In the genomic region with DNA sequence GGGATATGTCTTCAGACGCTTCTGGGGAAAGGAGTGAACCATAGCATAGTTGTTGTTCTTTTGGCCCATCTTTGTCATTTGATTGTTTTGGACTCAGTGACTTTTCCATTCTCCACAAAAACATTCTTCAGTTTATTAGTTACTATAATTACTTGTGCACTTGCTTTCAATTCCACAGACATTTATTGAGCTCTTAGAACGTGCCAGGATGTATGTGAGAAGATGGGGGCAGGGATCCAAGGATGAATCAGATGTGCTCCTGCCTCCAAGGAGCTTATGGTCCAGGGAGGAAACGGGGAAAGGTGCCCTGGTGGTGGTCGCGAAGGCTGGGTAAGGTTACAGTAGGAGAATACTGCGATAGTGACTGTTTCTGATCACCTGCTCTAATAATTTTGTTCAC, we compare ENCODE assay signal across 23 cellular contexts. TPM values are rescaled to one million over a fixed set of nuclear protein-coding genes. Genes with fewer than 3 reads are reported as not detected.
"Had no signal": no experiment of that assay in that cellular context is flagged by ENCODE, and none has a peak within 500 bp of the region (broad histone marks: within the 10 kb centered on the region; RNA-seq: fewer than 3 reads in every experiment).

No MANE protein-coding gene starts in this region.

- DNase-seq: IMR-90, Karpas-422, KG1, MG63, NCI-H1092, NCI-H1105 treated with DMSO at 0.1 percent for 48 hours, NCI-H1417 treated with DMSO at 0.1 percent for 48 hours, NCI-H187, NCI-H2029, NCI-H2081 treated with DMSO at 0.1 percent for 48 hours, NCI-H2171, NCI-H226, NCI-H446, NCI-H510A, NCI-H524 treated with DMSO at 0.1 percent for 48 hours, NCI-H69, NCI-H774, RPMI8226, SHP77, SK-N-SH, SW 1271 had no signal

- H3K4me3 ChIP-seq: MG63 had no signal

- H3K36me3 ChIP-seq: MG63 had no signal

- H3K27me3 ChIP-seq: MG63 had no signal

- H3K9me3 ChIP-seq: MG63, SK-N-SH had no signal

- H3K4me2 ChIP-seq: SK-N-SH had no signal

- H3K9ac ChIP-seq: SK-N-SH had no signal

- ATAC-seq: HepG2 had no signal

RNA-seq across cellular contexts. Expression of gene INHA, which starts 48.4 kb away (rescaled TPM):
- total RNA-seq: HT1080, IMR-90 had no signal
